Comparison of ENCODE assay signal across 9 cellular contexts in genomic region chr2:74959106-74959751, GRCh38. TPM values are rescaled to one million over a fixed set of nuclear protein-coding genes. Genes with fewer than 3 reads are reported as not detected.
DNase-seq lines count a peak whose midpoint lies in the region; ATAC-seq, FAIRE-seq and TF ChIP-seq lines count a peak whose summit lies in the region.
"Had no signal": no experiment of that assay in that cellular context is flagged by ENCODE, and none has a peak within 500 bp of the region (broad histone marks: within the 10 kb centered on the region; RNA-seq: fewer than 3 reads in every experiment).

No MANE protein-coding gene starts in this region.

- H3K4me3 Mint-ChIP-seq in activated naive CD8-positive, alpha-beta T cell = peak overlapping the region; percentile 90

- ATAC-seq in HG03097 (IDR thresholded peaks at IDR 0.05; ENCODE audit: low FRiP score, unreplicated experiment) (no peak), HG02870 (IDR thresholded peaks at IDR 0.05; ENCODE audit: unreplicated experiment) (no peak)

- no peak for TF ChIP-seq CTCF in kidney (IDR thresholded peaks at IDR 0.05; ENCODE audit: borderline replicate concordance, extremely low read depth, insufficient read depth)

- peaks cover 6 to 8% of the 10 kb centered on the region in 2 donors for H3K4me1 ChIP-seq in kidney (ENCODE audit: control insufficient read depth in 1 of 2, insufficient read depth in 1 of 2, low read depth in 1 of 2, low read length in 2 of 2)
- H3K4me1 ChIP-seq in thymus (ENCODE audit: control insufficient read depth, insufficient read depth, low read length) = peaks cover 3% of the 10 kb centered on the region

- H3K27ac Mint-ChIP-seq in activated naive CD8-positive, alpha-beta T cell = peak overlapping the region; percentile 78

- H3K27me3 ChIP-seq in thymus (ENCODE audit: control insufficient read depth, insufficient read depth) = no peaks in the 10 kb centered on the region

- H3K9me3 Mint-ChIP-seq in activated naive CD8-positive, alpha-beta T cell (ENCODE audit: low read depth) = peaks cover 1% of the 10 kb centered on the region

- H3K36me3 Mint-ChIP-seq in activated naive CD8-positive, alpha-beta T cell = peaks cover 37% of the 10 kb centered on the region

- no peak for FAIRE-seq in kidney (lab: Jason Lieb, UNC)
- FAIRE-seq: TTC549 had no signal

- intact Hi-C loops in kidney (cut with DNase I) = no loop called here

- H3K27me3 Mint-ChIP-seq in activated naive CD8-positive, alpha-beta T cell = no peaks in the 10 kb centered on the region

- peak overlapping the region; percentile 94 to 95 for H3K27ac ChIP-seq in kidney (ENCODE audit: low read depth in 2 of 2, low read length in 2 of 2)
- peak overlapping the region; percentile 99 for H3K27ac ChIP-seq in thymus (ENCODE audit: low read depth)

- H3K9me3 ChIP-seq in kidney (ENCODE audit: control insufficient read depth in 1 of 2, low read length in 2 of 2) (no peaks in the 10 kb centered on the region), thymus (ENCODE audit: control insufficient read depth) (no peaks in the 10 kb centered on the region)

- H3K9ac ChIP-seq in kidney (ENCODE audit: low read length in 2 of 2) = no peak overlapping the region

- H3K4me1 Mint-ChIP-seq in activated naive CD8-positive, alpha-beta T cell (ENCODE audit: low read depth) = peaks cover 79% of the 10 kb centered on the region

- peak overlapping the region; percentile 74 to 77 for H3K4me3 ChIP-seq in kidney (ENCODE audit: low read length in 2 of 2)
- H3K4me3 ChIP-seq in thymus (ENCODE audit: low read length) = peak overlapping the region; percentile 83

- H3K36me3 ChIP-seq in kidney (ENCODE audit: control insufficient read depth in 1 of 2, insufficient read depth in 2 of 2, low read length in 2 of 2) = peaks cover 0 to 4% of the 10 kb centered on the region in 2 donors
- no peaks in the 10 kb centered on the region for H3K36me3 ChIP-seq in thymus (ENCODE audit: control insufficient read depth, insufficient read depth)

- WGBS in thymus = 94% methylated on average over 10 of the region's 10 CpGs

- peak; percentile 64 for DNase-seq in activated effector memory CD4-positive, alpha-beta T cell treated with anti-CD3 and anti-CD28 coated beads, Interleukin-2, amount 50 U/mL, for 16 hours
- DNase-seq in activated effector memory CD4-positive, alpha-beta T cell treated with Interleukin-2 at 50 U/mL for 16 hours = no peak
- DNase-seq in kidney = peak; percentile 59
- DNase-seq in NCI-H1092 treated with DMSO at 0.1 percent for 48 hours (lab: John Stamatoyannopoulos, UW) = no peak

RNA-seq across cellular contexts. Expression of gene POLE4, which starts 0.8 kb away (rescaled TPM):
- 54.3 TPM for total RNA-seq in kidney
- polyA plus RNA-seq in kidney (ENCODE audit: insufficient read depth, low read depth, low replicate concordance) (122 TPM), thymus (61.0 TPM)

Comparison
In these comparisons a context has a peak if more than half of its experiments do, and no peak if none do; other contexts are left out.
1. DNase-seq: peak in activated effector memory CD4-positive, alpha-beta T cell treated with anti-CD3 and anti-CD28 coated beads, Interleukin-2, amount 50 U/mL, for 16 hours (single experiment) and kidney (single experiment); none in activated effector memory CD4-positive, alpha-beta T cell treated with Interleukin-2 at 50 U/mL for 16 hours (single experiment) and NCI-H1092 treated with DMSO at 0.1 percent for 48 hours (single experiment).